In the genomic region with DNA sequence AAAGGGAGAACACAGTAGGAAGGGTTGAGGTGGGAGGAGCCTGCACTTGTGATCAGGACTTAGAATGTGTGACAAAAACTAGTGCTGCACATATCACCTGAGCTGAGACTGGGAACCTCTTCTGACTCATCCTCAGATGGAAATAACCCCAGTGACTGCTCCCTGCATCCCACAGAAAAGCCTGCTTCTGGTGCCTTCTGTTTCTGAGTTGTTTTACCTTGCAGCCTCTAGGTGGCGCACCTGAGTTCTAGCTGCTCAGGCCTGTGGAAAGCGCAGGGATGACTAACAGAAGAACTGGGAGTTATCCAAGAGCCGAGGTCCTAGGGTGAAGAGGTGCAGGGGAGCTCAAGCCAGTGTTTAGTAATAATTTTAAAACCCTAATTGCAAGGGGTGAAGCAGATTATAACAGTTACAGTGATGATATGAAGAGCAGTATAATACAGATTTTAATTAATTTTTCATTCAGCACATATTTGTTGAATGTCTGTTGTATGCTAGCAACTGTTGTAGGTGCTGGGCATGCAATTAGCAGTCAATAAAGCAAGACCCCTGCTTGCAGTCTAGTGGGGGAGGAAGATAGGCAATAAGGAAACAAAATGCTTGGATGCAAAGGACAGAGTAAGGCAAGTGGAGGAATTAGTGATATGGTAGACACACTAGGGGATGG, we compare ENCODE assay signal across 9 cellular contexts.
DNase-seq lines count a peak whose midpoint lies in the region; ATAC-seq, FAIRE-seq and TF ChIP-seq lines count a peak whose summit lies in the region.
"Had no signal": no experiment of that assay in that cellular context is flagged by ENCODE, and none has a peak within 500 bp of the region (broad histone marks: within the 10 kb centered on the region; RNA-seq: fewer than 3 reads in every experiment).

No MANE protein-coding gene starts in this region.

- H2BK120ac ChIP-seq in mesenchymal stem cell (ENCODE audit: low read depth, low read length): no peak overlapping the region

- H3K4me3 ChIP-seq in endothelial cell of umbilical vein (replicated peaks in 1 of 3; ENCODE audit: insufficient read depth in 1 of 3, low read depth in 1 of 3, low read length in 3 of 3) (no peak overlapping the region), mesenchymal stem cell (ENCODE audit: insufficient read depth in 1 of 2, low read depth in 1 of 2, low read length in 2 of 2) (no peak overlapping the region), stomach (no peak overlapping the region)
- H3K4me3 ChIP-seq: skin epidermis had no signal

- no peak overlapping the region for H2AK5ac ChIP-seq in mesenchymal stem cell (ENCODE audit: low read length, severe bottlenecking)

- H3K4me2 ChIP-seq in endothelial cell of umbilical vein (ENCODE audit: insufficient read depth, low read length) (no peak overlapping the region), mesenchymal stem cell (ENCODE audit: low read length, poor library complexity, severe bottlenecking) (no peak overlapping the region)

- no peak overlapping the region for H2BK15ac ChIP-seq in mesenchymal stem cell (ENCODE audit: low read depth, poor library complexity, severe bottlenecking)

- H3K4ac ChIP-seq in mesenchymal stem cell (ENCODE audit: low read depth in 1 of 2, low read length in 2 of 2): no peak overlapping the region

- H3K9ac ChIP-seq in endothelial cell of umbilical vein (replicated peaks; ENCODE audit: extremely low read depth, insufficient read depth, low read length): no peak overlapping the region
- H3K9ac ChIP-seq in mesenchymal stem cell (ENCODE audit: low read length): no peak overlapping the region

- TF ChIP-seq EP300 in stomach (IDR thresholded peaks at IDR 0.05): no peak

- H3K36me3 Mint-ChIP-seq in WTC11: no peaks in the 10 kb centered on the region
- H3K36me3 Mint-ChIP-seq in activated T-helper 2 cell treated with anti-CD3 and anti-CD28 coated beads, Interferon-gamma antibody, Interleukin-2, Interleukin-4, amounts not matched to agents 10 μg/mL and 5 μg/mL and 100 μg/mL, durations not matched to agents 14 hours and 24 hours and 36 hours (ENCODE audit: low read depth): no peaks in the 10 kb centered on the region

- WGBS in mesenchymal stem cell: 7% methylated on average over 3 of the region's 3 CpGs
- 0 to 10% (median 5%) methylated on average over 3 of the region's 3 CpGs for WGBS in stomach, 5 donors

- TF ChIP-seq CTCF in WTC11 (IDR thresholded peaks at IDR 0.05) (peak; percentile 91), endothelial cell of umbilical vein (IDR thresholded peaks at IDR 0.05; ENCODE audit: extremely low read depth in 1 of 2, insufficient read depth in 1 of 2, low read depth in 1 of 2, low read length in 2 of 2) (peak; percentile 87 to 93), stomach (IDR thresholded peaks at IDR 0.05) (peak in 5 of 7 experiments; percentile 19 to 75 (median 58))

- no peak overlapping the region for H4K91ac ChIP-seq in mesenchymal stem cell (ENCODE audit: low read length)

- H3K14ac ChIP-seq in mesenchymal stem cell (ENCODE audit: low read length in 2 of 2): no peak overlapping the region

- H3K4me1 ChIP-seq in endothelial cell of umbilical vein (ENCODE audit: control insufficient read depth, extremely low read depth, insufficient read depth, low read length) (peaks cover 4% of the 10 kb centered on the region), mesenchymal stem cell (ENCODE audit: control insufficient read depth, insufficient read depth, low read depth, low read length) (no peaks in the 10 kb centered on the region), stomach (peaks cover 0 to 8% (median 0%) of the 10 kb centered on the region in 4 donors)

- H3K9me3 Mint-ChIP-seq in WTC11: no peaks in the 10 kb centered on the region
- H3K9me3 Mint-ChIP-seq in activated T-helper 2 cell treated with anti-CD3 and anti-CD28 coated beads, Interferon-gamma antibody, Interleukin-2, Interleukin-4, amounts not matched to agents 10 μg/mL and 5 μg/mL and 100 μg/mL, durations not matched to agents 14 hours and 24 hours and 36 hours: no peaks in the 10 kb centered on the region

- CTCF ChIA-PET in WTC11 (lab: Charles Lee) (interaction anchor here (0.5 to 3.0 kb wide), 50 partner anchors 10 to 1321 kb away, joined by 3 to 47 read pairs (median 4); no protein-coding TSS in a partner anchor), endothelial cell of umbilical vein (lab: Charles Lee) (interaction anchor here (0.7 to 9.9 kb wide), 17 partner anchors 11 to 1700 kb away, joined by 3 to 157 read pairs (median 4); a partner anchor contains a TSS)

- ATAC-seq in GM21529 (IDR thresholded peaks at IDR 0.05; ENCODE audit: unreplicated experiment) (peak; percentile 42), WTC11 (peak; percentile 69)

- peak; percentile 81 for DNase-seq in Ammon's horn (ENCODE audit: low spot score)
- peak; percentile 12 for DNase-seq in NCI-H2171 (lab: John Stamatoyannopoulos, UW)
- peak; percentile 66 for DNase-seq in WTC11 (ENCODE audit: low spot score)
- peak; percentile 72 for DNase-seq in endothelial cell of umbilical vein (ENCODE audit: low read depth, low spot score)
- DNase-seq in mesenchymal stem cell: peak; percentile 65
- peak; percentile 62 for DNase-seq in stomach
- DNase-seq in activated T-helper 2 cell treated with anti-CD3 and anti-CD28 coated beads, Interferon-gamma antibody, Interleukin-2, Interleukin-4, amounts not matched to agents 10 μg/mL and 5 μg/mL and 100 μg/mL, durations not matched to agents 14 hours and 24 hours and 36 hours (ENCODE audit: low spot score): no peak

- H2AFZ ChIP-seq in endothelial cell of umbilical vein (ENCODE audit: low read depth, low read length) (no peak overlapping the region), mesenchymal stem cell (ENCODE audit: low read depth, low read length) (no peak overlapping the region)

- no peaks in the 10 kb centered on the region for H3K27me3 Mint-ChIP-seq in WTC11 (ENCODE audit: low read depth)
- no peaks in the 10 kb centered on the region for H3K27me3 Mint-ChIP-seq in activated T-helper 2 cell treated with anti-CD3 and anti-CD28 coated beads, Interferon-gamma antibody, Interleukin-2, Interleukin-4, amounts not matched to agents 10 μg/mL and 5 μg/mL and 100 μg/mL, durations not matched to agents 14 hours and 24 hours and 36 hours (ENCODE audit: low read depth)

- H3K9me3 ChIP-seq in endothelial cell of umbilical vein (replicated peaks; ENCODE audit: control insufficient read depth, insufficient read depth, low read length) (no peaks in the 10 kb centered on the region), mesenchymal stem cell (ENCODE audit: control insufficient read depth, low read length) (no peaks in the 10 kb centered on the region), stomach (no peaks in the 10 kb centered on the region)

- TF ChIP-seq POLR2A in endothelial cell of umbilical vein (IDR thresholded peaks at IDR 0.05; ENCODE audit: low read depth, low read length) (no peak), stomach (IDR thresholded peaks at IDR 0.05) (no peak)

- H2BK12ac ChIP-seq in mesenchymal stem cell (ENCODE audit: low read length in 2 of 2): no peak overlapping the region

- H3K79me2 ChIP-seq in endothelial cell of umbilical vein (ENCODE audit: control insufficient read depth, insufficient read depth, low read length): no peaks in the 10 kb centered on the region

- POLR2A ChIA-PET in WTC11 (lab: Charles Lee): no interaction called here
- POLR2A ChIA-PET in endothelial cell of umbilical vein (lab: Charles Lee): no interaction called here

- intact Hi-C loops in endothelial cell of umbilical vein (cut with micrococcal nuclease): loop anchor here (1.0 to 10.0 kb wide), 4 partner anchors 152 to 1698 kb away; no protein-coding TSS in a partner anchor
- intact Hi-C loops in stomach (cut with DNase I; ENCODE audit: low total_unique reads): no loop called here
- intact Hi-C loops in activated T-helper 2 cell treated with anti-CD3 and anti-CD28 coated beads, Interferon-gamma antibody, Interleukin-2, Interleukin-4, amounts not matched to agents 10 μg/mL and 5 μg/mL and 100 μg/mL, durations not matched to agents 14 hours and 24 hours and 36 hours (cut with micrococcal nuclease): loop anchor here (10.0 kb wide), 1 partner anchor 610 kb away; no protein-coding TSS in a partner anchor

- H2BK5ac ChIP-seq in mesenchymal stem cell (ENCODE audit: low read depth, low read length, poor library complexity, severe bottlenecking): no peak overlapping the region

- no peak overlapping the region for H3K18ac ChIP-seq in mesenchymal stem cell (ENCODE audit: low read depth in 1 of 2, low read length in 2 of 2)

- H3K27ac ChIP-seq in endothelial cell of umbilical vein (ENCODE audit: insufficient read depth, low read depth, low read length) (no peak overlapping the region), mesenchymal stem cell (ENCODE audit: low read length, poor library complexity, severe bottlenecking) (no peak overlapping the region), stomach (no peak overlapping the region)
- H3K27ac ChIP-seq: skin epidermis had no signal

- dilution Hi-C loops in endothelial cell of umbilical vein (cut with MboI; ENCODE audit: extremely low pct_ligation_motif_present, low sequenced_read_pairs): no loop called here

- H3K36me3 ChIP-seq in endothelial cell of umbilical vein (ENCODE audit: control insufficient read depth in 2 of 2, extremely low read depth in 1 of 2, insufficient read depth in 2 of 2, low read length in 2 of 2) (no peaks in the 10 kb centered on the region), mesenchymal stem cell (ENCODE audit: control insufficient read depth in 1 of 2, insufficient read depth in 2 of 2, low read depth in 1 of 2, low read length in 2 of 2) (no peaks in the 10 kb centered on the region), stomach (no peaks in the 10 kb centered on the region)

- H3K27me3 ChIP-seq in endothelial cell of umbilical vein (ENCODE audit: control insufficient read depth in 2 of 2, insufficient read depth in 2 of 2, low read length in 2 of 2) (no peaks in the 10 kb centered on the region), mesenchymal stem cell (ENCODE audit: control insufficient read depth in 1 of 2, insufficient read depth in 1 of 2, low read length in 2 of 2) (peaks cover 0 to under 1% of the 10 kb centered on the region in 2 experiments), stomach (no peaks in the 10 kb centered on the region)

- H3K23ac ChIP-seq in mesenchymal stem cell (ENCODE audit: low read length in 2 of 2): no peak overlapping the region

- H3K27ac Mint-ChIP-seq in WTC11: no peak overlapping the region
- H3K27ac Mint-ChIP-seq in activated T-helper 2 cell treated with anti-CD3 and anti-CD28 coated beads, Interferon-gamma antibody, Interleukin-2, Interleukin-4, amounts not matched to agents 10 μg/mL and 5 μg/mL and 100 μg/mL, durations not matched to agents 14 hours and 24 hours and 36 hours: no peak overlapping the region

- peak; percentile 93 for FAIRE-seq in endothelial cell of umbilical vein (lab: Jason Lieb, UNC)

- H3K9me1 ChIP-seq in endothelial cell of umbilical vein (replicated peaks; ENCODE audit: control insufficient read depth, extremely low read depth, insufficient read depth, low read length): no peaks in the 10 kb centered on the region

- BruUV-seq in endothelial cell of umbilical vein (replicated peaks; lab: Mats Ljungman, UMichigan): no TSS peak

- no peaks in the 10 kb centered on the region for H4K20me1 ChIP-seq in endothelial cell of umbilical vein (replicated peaks; ENCODE audit: control insufficient read depth, extremely low read depth, insufficient read depth, low read length)

- H3K4me3 Mint-ChIP-seq in WTC11: no peak overlapping the region
- H3K4me3 Mint-ChIP-seq in activated T-helper 2 cell treated with anti-CD3 and anti-CD28 coated beads, Interferon-gamma antibody, Interleukin-2, Interleukin-4, amounts not matched to agents 10 μg/mL and 5 μg/mL and 100 μg/mL, durations not matched to agents 14 hours and 24 hours and 36 hours (ENCODE audit: low read depth): no peak overlapping the region

- peaks cover 5% of the 10 kb centered on the region for H3K4me1 Mint-ChIP-seq in WTC11
- no peaks in the 10 kb centered on the region for H3K4me1 Mint-ChIP-seq in activated T-helper 2 cell treated with anti-CD3 and anti-CD28 coated beads, Interferon-gamma antibody, Interleukin-2, Interleukin-4, amounts not matched to agents 10 μg/mL and 5 μg/mL and 100 μg/mL, durations not matched to agents 14 hours and 24 hours and 36 hours (ENCODE audit: low read depth)

- no peaks in the 10 kb centered on the region for H3K79me1 ChIP-seq in mesenchymal stem cell (replicated peaks; ENCODE audit: low read length, poor library complexity, severe bottlenecking)

- H4K8ac ChIP-seq in mesenchymal stem cell (ENCODE audit: low read length): no peak overlapping the region
